ENCODE assay signal across 8 cellular contexts in genomic region chr16:1771072-1771863, GRCh38. TPM values are rescaled to one million over a fixed set of nuclear protein-coding genes. Genes with fewer than 3 reads are reported as not detected.
DNase-seq lines count a peak whose midpoint lies in the region; ATAC-seq and TF ChIP-seq lines count a peak whose summit lies in the region.

NME3 (minus strand) TSS chr16:1771543; CDS start chr16:1771534, 9 bp downstream.

- H3K27me3 ChIP-seq in OCI-LY3 (ENCODE audit: low read depth, low read length), result no peaks in the 10 kb centered on the region
- H3K27me3 ChIP-seq in muscle layer of duodenum (ENCODE audit: low read depth, low read length), result no peaks in the 10 kb centered on the region

- peak within 1 kb of the TSS; percentile 95 for H3K4me2 ChIP-seq in OCI-LY3 (ENCODE audit: low read length)

- H4K20me1 ChIP-seq in OCI-LY3 (ENCODE audit: insufficient read depth, low read length), result no peaks in the 10 kb centered on the region

- H3K9ac ChIP-seq in OCI-LY3 (ENCODE audit: low read length), result peak within 1 kb of the TSS; percentile 97

- DNase-seq in AG08396 (ENCODE audit: low spot score), result peak; percentile 90
- peak; percentile 88 to 90 for DNase-seq in activated T-cell treated with anti-CD3 and anti-CD28 coated beads, Interleukin-2, amount 50 U/mL, for 48 hours
- DNase-seq in stimulated activated CD8-positive, alpha-beta memory T cell treated with anti-CD3 and anti-CD28 coated beads, Interleukin-4, amount 100 ng/mL, for 48 hours, result peak; percentile 89

- peaks cover 12% of the 10 kb centered on the region for H3K4me1 ChIP-seq in OCI-LY3 (ENCODE audit: low read length)
- H3K4me1 ChIP-seq in muscle layer of duodenum (ENCODE audit: control insufficient read depth in 1 of 2, insufficient read depth in 2 of 2, low read length in 2 of 2), result peaks cover 2 to 46% of the 10 kb centered on the region in 2 donors

- ATAC-seq in GM19397 (IDR thresholded peaks at IDR 0.05; ENCODE audit: unreplicated experiment) (peak; percentile 26), esophagus mucosa (peak; percentile 26), HG03139 (IDR thresholded peaks at IDR 0.05; ENCODE audit: unreplicated experiment) (no peak)

- H3K79me2 ChIP-seq in OCI-LY3 (ENCODE audit: low read length), result peaks cover 35% of the 10 kb centered on the region

- H3K9me3 ChIP-seq in OCI-LY3 (ENCODE audit: insufficient read depth, low read length) (no peaks in the 10 kb centered on the region), muscle layer of duodenum (ENCODE audit: control insufficient read depth in 1 of 2, low read length in 2 of 2) (no peaks in the 10 kb centered on the region)

- H3K4me3 ChIP-seq in OCI-LY3 (ENCODE audit: low read length) (peak within 1 kb of the TSS; percentile 99), muscle layer of duodenum (ENCODE audit: low read depth in 1 of 2, low read length in 2 of 2) (peak within 1 kb of the TSS; percentile 74 to 99)

- TF ChIP-seq CTCF in OCI-LY3 (IDR thresholded peaks at IDR 0.05; ENCODE audit: low read depth, low read length), result no peak

- peaks cover 7% of the 10 kb centered on the region for H3K36me3 ChIP-seq in OCI-LY3 (replicated peaks; ENCODE audit: low read depth, low read length)
- peaks cover 0 to 46% of the 10 kb centered on the region in 2 donors for H3K36me3 ChIP-seq in muscle layer of duodenum (ENCODE audit: control insufficient read depth in 1 of 2, insufficient read depth in 2 of 2, low read length in 2 of 2)

- H2AFZ ChIP-seq in OCI-LY3 (ENCODE audit: low read depth, low read length), result no peak within 1 kb of the TSS

- H3K27ac ChIP-seq in OCI-LY3 (ENCODE audit: low read length) (peak within 1 kb of the TSS; percentile 82), muscle layer of duodenum (ENCODE audit: low read length) (peak within 1 kb of the TSS; percentile 23)

RNA-seq across cellular contexts. Expression of gene NME3, which starts in this region (rescaled TPM):
- total RNA-seq in esophagus mucosa, result 29.6 TPM
